20 cellular contexts compared by ENCODE assay signal in the genomic region with DNA sequence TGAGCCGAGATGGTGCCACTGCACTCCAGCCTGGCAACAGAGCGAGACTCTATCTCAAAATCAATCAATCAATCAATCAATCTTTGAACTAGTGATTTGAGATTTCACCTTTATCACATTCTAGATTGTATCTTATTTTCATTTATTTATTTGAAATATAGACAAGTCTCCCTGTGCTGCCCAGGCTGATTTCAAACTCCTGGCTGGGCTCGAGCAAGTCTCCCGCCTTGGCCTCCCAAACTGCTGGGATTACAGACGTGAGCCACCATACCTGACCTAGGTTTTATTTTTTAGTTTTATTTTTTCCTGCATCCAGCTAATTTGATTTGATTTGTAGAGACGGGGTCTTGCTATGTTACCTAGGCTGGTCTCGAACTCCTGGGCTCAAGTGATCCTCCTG. TPM values are rescaled to one million over a fixed set of nuclear protein-coding genes. Genes with fewer than 3 reads are reported as not detected.
A peak's percentile ranks its signal among the peaks of the same experiment; 100 is the strongest.
DNase-seq lines count a peak whose midpoint lies in the region; ATAC-seq, FAIRE-seq and TF ChIP-seq lines count a peak whose summit lies in the region.
"Had no signal": no experiment of that assay in that cellular context is flagged by ENCODE, and none has a peak within 500 bp of the region (broad histone marks: within the 10 kb centered on the region; RNA-seq: fewer than 3 reads in every experiment).

No MANE protein-coding gene starts in this region.

- peaks cover 11% of the 10 kb centered on the region for H3K36me3 Mint-ChIP-seq in osteocyte (ENCODE audit: unreplicated experiment)
- H3K36me3 Mint-ChIP-seq in stimulated activated effector memory CD8-positive, alpha-beta T cell treated with anti-CD3 and anti-CD28 coated beads, Interleukin-12 subunit alpha, Interleukin-12 subunit beta, amount 100 ng/mL, for 72 hours, result peaks cover 4% of the 10 kb centered on the region

- H3K9me3 Mint-ChIP-seq in osteocyte (ENCODE audit: unreplicated experiment), result no peaks in the 10 kb centered on the region
- H3K9me3 Mint-ChIP-seq in stimulated activated effector memory CD8-positive, alpha-beta T cell treated with anti-CD3 and anti-CD28 coated beads, Interleukin-12 subunit alpha, Interleukin-12 subunit beta, amount 100 ng/mL, for 72 hours, result no peaks in the 10 kb centered on the region
- H3K9me3 Mint-ChIP-seq: CD4-positive, alpha-beta T cell; GM23338; HFFc6 had no signal

- H3K4me3 ChIP-seq in HepG2 (replicated peaks in 1 of 3; ENCODE audit: insufficient read depth in 1 of 3, low read depth in 2 of 3, low read length in 3 of 3), result no peak overlapping the region
- H3K4me3 ChIP-seq: GM12878, GM23338 had no signal

- ATAC-seq in HepG2 (no peak), HG03571 (IDR thresholded peaks at IDR 0.05; ENCODE audit: unreplicated experiment) (no peak)
- no peak for ATAC-seq in stimulated activated effector memory CD8-positive, alpha-beta T cell treated with anti-CD3 and anti-CD28 coated beads, Interleukin-12 subunit alpha, Interleukin-12 subunit beta, amount 100 ng/mL, for 72 hours
- ATAC-seq: GM12878, GM23338, HCT116 had no signal

- no peak for DNase-seq in HepG2 (ENCODE audit: low spot score)
- DNase-seq in osteocyte (ENCODE audit: extremely low spot score, unreplicated experiment), result no peak
- no peak for DNase-seq in stimulated activated effector memory CD8-positive, alpha-beta T cell treated with anti-CD3 and anti-CD28 coated beads, Interleukin-12 subunit alpha, Interleukin-12 subunit beta, amount 100 ng/mL, for 72 hours (ENCODE audit: low spot score in 2 of 2)
- DNase-seq in DMS79 treated with DMSO at 0.1 percent for 48 hours (lab: John Stamatoyannopoulos, UW), result no peak
- no peak for DNase-seq in stimulated activated CD4-positive, alpha-beta T cell treated with anti-CD3 and anti-CD28 coated beads, Interleukin-4, amount 100 ng/mL, for 1 hour
- DNase-seq: ACHN; BE2C; CD4-positive, alpha-beta T cell; DMS153; DMS79; HFFc6; KG1 had no signal

- POLR2A ChIA-PET in HepG2 (lab: Yijun Ruan, JAX), result interaction anchor here (1.2 to 8.3 kb wide), 3 partner anchors 10 to 36 kb away, joined by 3 to 58 read pairs (median 3); a partner anchor contains a TSS

- peaks cover 10% of the 10 kb centered on the region for H3K4me1 Mint-ChIP-seq in osteocyte (ENCODE audit: unreplicated experiment)
- H3K4me1 Mint-ChIP-seq in stimulated activated effector memory CD8-positive, alpha-beta T cell treated with anti-CD3 and anti-CD28 coated beads, Interleukin-12 subunit alpha, Interleukin-12 subunit beta, amount 100 ng/mL, for 72 hours, result no peaks in the 10 kb centered on the region

- no peak for TF ChIP-seq RAD21 in HepG2 (CRISPR knock-in tag; IDR thresholded peaks at IDR 0.05)

- H2AFZ ChIP-seq in HepG2 (ENCODE audit: low read length), result no peak overlapping the region
- H2AFZ ChIP-seq: GM23338 had no signal

- peaks cover 37% of the 10 kb centered on the region for H4K20me1 ChIP-seq in HepG2 (ENCODE audit: insufficient read depth, low read length)

- TF ChIP-seq CTCF in HepG2 (CRISPR knock-in tag; IDR thresholded peaks at IDR 0.05), result no peak
- TF ChIP-seq CTCF in osteocyte (IDR thresholded peaks at IDR 0.05), result no peak

- no peak overlapping the region for H3K27ac ChIP-seq in HepG2 (ENCODE audit: extremely low read length, insufficient read depth, low read length)
- H3K27ac ChIP-seq: C4-2B had no signal

- CTCF ChIA-PET in HepG2 (lab: Yijun Ruan, JAX; ENCODE audit: low intra/inter-chr PET ratio, low total read pairs), result no interaction called here

- no peak overlapping the region for H3K9ac ChIP-seq in HepG2 (ENCODE audit: insufficient read depth, low read depth, low read length)

- in situ Hi-C loops in HepG2 (cut with HindIII; ENCODE audit: extremely low pct_ligation_motif_present, low pct_unique_long_range_greater_than_20kb), result no loop called here

- peak overlapping the region; percentile 80 for H3K27ac Mint-ChIP-seq in osteocyte (ENCODE audit: unreplicated experiment)
- H3K27ac Mint-ChIP-seq in stimulated activated effector memory CD8-positive, alpha-beta T cell treated with anti-CD3 and anti-CD28 coated beads, Interleukin-12 subunit alpha, Interleukin-12 subunit beta, amount 100 ng/mL, for 72 hours, result peak overlapping the region; percentile 23
- H3K27ac Mint-ChIP-seq: CD4-positive, alpha-beta T cell; GM23338; HFFc6 had no signal

- H3K27me3 Mint-ChIP-seq in osteocyte (ENCODE audit: unreplicated experiment), result no peaks in the 10 kb centered on the region
- H3K27me3 Mint-ChIP-seq: CD4-positive, alpha-beta T cell had no signal

- no peak for TF ChIP-seq POLR2A in HepG2 (IDR thresholded peaks at IDR 0.05; ENCODE audit: insufficient read depth in 1 of 2, low read depth in 2 of 2, low read length in 2 of 2)

- intact Hi-C loops in HepG2 (cut with micrococcal nuclease; ENCODE audit: unreplicated experiment), result no loop called here

- H3K36me3 ChIP-seq in HepG2 (replicated peaks in 1 of 2; ENCODE audit: control insufficient read depth in 1 of 2, insufficient read depth in 2 of 2, low read length in 2 of 2), result peaks cover 19 to 59% of the 10 kb centered on the region in 2 experiments
- H3K36me3 ChIP-seq: BE2C had no signal

- 96% methylated on average over 7 of the region's 7 CpGs for WGBS in HepG2 (ENCODE audit: low lambda C conversion rate)

- FAIRE-seq in HepG2 (lab: Jason Lieb, UNC), result no peak
- FAIRE-seq: A204.1, GM12878, GM19239, H54 had no signal

- no peak for TF ChIP-seq EP300 in HepG2 (IDR thresholded peaks at IDR 0.05; ENCODE audit: low read depth in 2 of 2, low read length in 2 of 2)
- TF ChIP-seq EP300 in HepG2 (CRISPR knock-in tag; IDR thresholded peaks at IDR 0.05; ENCODE audit: borderline replicate concordance), result no peak

- peaks cover 14% of the 10 kb centered on the region for H3K79me2 ChIP-seq in HepG2 (ENCODE audit: insufficient read depth, low read length)

- no TSS peak for BruUV-seq in HepG2 (replicated peaks; lab: Mats Ljungman, UMichigan)

- no peak overlapping the region for H3K4me3 Mint-ChIP-seq in osteocyte (ENCODE audit: unreplicated experiment)
- H3K4me3 Mint-ChIP-seq in stimulated activated effector memory CD8-positive, alpha-beta T cell treated with anti-CD3 and anti-CD28 coated beads, Interleukin-12 subunit alpha, Interleukin-12 subunit beta, amount 100 ng/mL, for 72 hours, result no peak overlapping the region
- H3K4me3 Mint-ChIP-seq: CD4-positive, alpha-beta T cell; GM23338; HFFc6 had no signal

- no peaks in the 10 kb centered on the region for H3K9me3 ChIP-seq in HepG2 (ENCODE audit: low read length)
- H3K9me3 ChIP-seq: BE2C had no signal

- peaks cover 14% of the 10 kb centered on the region for H3K4me1 ChIP-seq in HepG2 (ENCODE audit: insufficient read depth, low read length)
- H3K4me1 ChIP-seq: BE2C had no signal

- H3K4me2 ChIP-seq in HepG2 (ENCODE audit: low read depth, low read length), result no peak overlapping the region
- H3K4me2 ChIP-seq: GM23338 had no signal

- H3K27me3 ChIP-seq in HepG2 (ENCODE audit: control insufficient read depth in 1 of 2, insufficient read depth in 2 of 2, low read length in 2 of 2), result no peaks in the 10 kb centered on the region
- H3K27me3 ChIP-seq: BE2C had no signal

RNA-seq across cellular contexts. Expression of a gene that starts 17.1 kb away (rescaled TPM):
- total RNA-seq in HepG2 (2016; rRNA removed; fragmentation: Illumina TruSeq; extraction: Trizol), result 110 and 330 TPM in 2 replicates
- 32.5 and 33.6 TPM in 2 replicates for total RNA-seq in HepG2 (2016; cell fraction: cytosol; rRNA removed; fragmentation: Illumina TruSeq; extraction: Trizol; ENCODE audit: low read depth)
- total RNA-seq in HepG2 (2016; cell fraction: insoluble cytoplasmic fraction; rRNA removed; fragmentation: Illumina TruSeq; extraction: Trizol), result 93.3 and 344 TPM in 2 replicates
- 41.4 and 43.0 TPM in 2 replicates for total RNA-seq in HepG2 (2016; cell fraction: membrane; rRNA removed; fragmentation: Illumina TruSeq; extraction: Trizol)
- 288 and 346 TPM in 2 replicates for total RNA-seq in HepG2 (2016; cell fraction: nucleus; rRNA removed; fragmentation: Illumina TruSeq; extraction: Trizol)
- polyA plus RNA-seq in HepG2 (2011; rRNA removed), result 801 and 1,074 TPM in 2 replicates
- polyA plus RNA-seq in HepG2 (2011; cell fraction: cytosol; rRNA removed), result 955 and 1,075 TPM in 2 replicates
- 1,042 and 1,045 TPM in 2 replicates for polyA plus RNA-seq in HepG2 (2011; cell fraction: nucleus; rRNA removed)
- 447 and 558 TPM in 2 replicates for polyA plus RNA-seq in HepG2 (2012)
- polyA plus RNA-seq in HepG2 (2016; cell fraction: cytosol; fragmentation: Illumina TruSeq; extraction: Trizol; ENCODE audit: low read depth), result 25.3 and 27.2 TPM in 2 replicates
- 93.3 and 115 TPM in 2 replicates for polyA plus RNA-seq in HepG2 (2016; cell fraction: insoluble cytoplasmic fraction; fragmentation: Illumina TruSeq; extraction: Trizol; ENCODE audit: low read depth)
- polyA plus RNA-seq in HepG2 (2016; cell fraction: membrane; fragmentation: Illumina TruSeq; extraction: Trizol; ENCODE audit: low read depth), result 30.7 and 34.2 TPM in 2 replicates
- 450 and 474 TPM in 2 replicates for polyA plus RNA-seq in HepG2 (2016; cell fraction: nucleus; fragmentation: Illumina TruSeq; extraction: Trizol; ENCODE audit: insufficient read depth, low read depth)
- 0.51 and 1,039 TPM in 2 replicates for polyA minus RNA-seq in HepG2 (2011; rRNA and poly(A)+ RNA removed; ENCODE audit: low replicate concordance)
- 289 and 363 TPM in 2 replicates for polyA minus RNA-seq in HepG2 (2011; cell fraction: cytosol; rRNA and poly(A)+ RNA removed)
- polyA minus RNA-seq in HepG2 (2011; cell fraction: nucleus; rRNA and poly(A)+ RNA removed), result 449 and 482 TPM in 2 replicates
- total RNA-seq in osteocyte, result 0.19 TPM in 1 of 2 replicates, not detected in the other
- total RNA-seq: CD4-positive, alpha-beta T cell; HFFc6 had no signal
- polyA plus RNA-seq: GM12878, GM23338 had no signal

RNA-seq across cellular contexts. Expression of a gene that starts 35.3 kb away (rescaled TPM):
- total RNA-seq in HepG2 (2016; rRNA removed; fragmentation: Illumina TruSeq; extraction: Trizol), result 8.3 and 12.5 TPM in 2 replicates
- 12.1 and 12.2 TPM in 2 replicates for total RNA-seq in HepG2 (2016; cell fraction: cytosol; rRNA removed; fragmentation: Illumina TruSeq; extraction: Trizol; ENCODE audit: low read depth)
- total RNA-seq in HepG2 (2016; cell fraction: insoluble cytoplasmic fraction; rRNA removed; fragmentation: Illumina TruSeq; extraction: Trizol), result 6.9 and 11.8 TPM in 2 replicates
- 4.8 TPM in 2 replicates for total RNA-seq in HepG2 (2016; cell fraction: membrane; rRNA removed; fragmentation: Illumina TruSeq; extraction: Trizol)
- 12.2 and 12.7 TPM in 2 replicates for total RNA-seq in HepG2 (2016; cell fraction: nucleus; rRNA removed; fragmentation: Illumina TruSeq; extraction: Trizol)
- 11.2 and 15.6 TPM in 2 replicates for polyA plus RNA-seq in HepG2 (2011; rRNA removed)
- 7.2 and 10.7 TPM in 2 replicates for polyA plus RNA-seq in HepG2 (2011; cell fraction: cytosol; rRNA removed)
- 29.5 and 29.9 TPM in 2 replicates for polyA plus RNA-seq in HepG2 (2011; cell fraction: nucleus; rRNA removed)
- polyA plus RNA-seq in HepG2 (2012), result 7.6 and 9.9 TPM in 2 replicates
- 1.7 and 2.3 TPM in 2 replicates for polyA plus RNA-seq in HepG2 (2016; cell fraction: cytosol; fragmentation: Illumina TruSeq; extraction: Trizol; ENCODE audit: low read depth)
- 8.7 and 9.3 TPM in 2 replicates for polyA plus RNA-seq in HepG2 (2016; cell fraction: insoluble cytoplasmic fraction; fragmentation: Illumina TruSeq; extraction: Trizol; ENCODE audit: low read depth)
- polyA plus RNA-seq in HepG2 (2016; cell fraction: membrane; fragmentation: Illumina TruSeq; extraction: Trizol; ENCODE audit: low read depth), result 3.3 and 3.7 TPM in 2 replicates
- polyA plus RNA-seq in HepG2 (2016; cell fraction: nucleus; fragmentation: Illumina TruSeq; extraction: Trizol; ENCODE audit: insufficient read depth, low read depth), result 27.1 and 29.0 TPM in 2 replicates
- 15.2 and 22.6 TPM in 2 replicates for polyA minus RNA-seq in HepG2 (2011; rRNA and poly(A)+ RNA removed; ENCODE audit: low replicate concordance)
- 6.3 and 9.7 TPM in 2 replicates for polyA minus RNA-seq in HepG2 (2011; cell fraction: cytosol; rRNA and poly(A)+ RNA removed)
- polyA minus RNA-seq in HepG2 (2011; cell fraction: nucleus; rRNA and poly(A)+ RNA removed), result 16.9 and 17.4 TPM in 2 replicates
- 11.2 and 14.5 TPM in 2 replicates for total RNA-seq in osteocyte

RNA-seq across cellular contexts. Expression of a gene that starts 35.7 kb away (rescaled TPM):
- total RNA-seq in HepG2 (2016; rRNA removed; fragmentation: Illumina TruSeq; extraction: Trizol), result 18.6 and 22.4 TPM in 2 replicates
- 2.2 and 2.6 TPM in 2 replicates for total RNA-seq in HepG2 (2016; cell fraction: cytosol; rRNA removed; fragmentation: Illumina TruSeq; extraction: Trizol; ENCODE audit: low read depth)
- 17.2 and 17.3 TPM in 2 replicates for total RNA-seq in HepG2 (2016; cell fraction: insoluble cytoplasmic fraction; rRNA removed; fragmentation: Illumina TruSeq; extraction: Trizol)
- total RNA-seq in HepG2 (2016; cell fraction: membrane; rRNA removed; fragmentation: Illumina TruSeq; extraction: Trizol), result 7.4 and 7.6 TPM in 2 replicates
- total RNA-seq in HepG2 (2016; cell fraction: nucleus; rRNA removed; fragmentation: Illumina TruSeq; extraction: Trizol), result 19.5 and 19.8 TPM in 2 replicates
- polyA plus RNA-seq in HepG2 (2011; rRNA removed), result 30.3 and 30.7 TPM in 2 replicates
- 11.4 and 13.8 TPM in 2 replicates for polyA plus RNA-seq in HepG2 (2011; cell fraction: cytosol; rRNA removed)
- polyA plus RNA-seq in HepG2 (2011; cell fraction: nucleus; rRNA removed), result 35.4 and 37.1 TPM in 2 replicates
- polyA plus RNA-seq in HepG2 (2012), result 17.6 and 26.9 TPM in 2 replicates
- 1.6 and 1.9 TPM in 2 replicates for polyA plus RNA-seq in HepG2 (2016; cell fraction: cytosol; fragmentation: Illumina TruSeq; extraction: Trizol; ENCODE audit: low read depth)
- polyA plus RNA-seq in HepG2 (2016; cell fraction: insoluble cytoplasmic fraction; fragmentation: Illumina TruSeq; extraction: Trizol; ENCODE audit: low read depth), result 20.3 and 30.3 TPM in 2 replicates
- polyA plus RNA-seq in HepG2 (2016; cell fraction: membrane; fragmentation: Illumina TruSeq; extraction: Trizol; ENCODE audit: low read depth), result 5.0 and 6.0 TPM in 2 replicates
- polyA plus RNA-seq in HepG2 (2016; cell fraction: nucleus; fragmentation: Illumina TruSeq; extraction: Trizol; ENCODE audit: insufficient read depth, low read depth), result 34.1 and 41.6 TPM in 2 replicates
- 57.4 and 70.9 TPM in 2 replicates for polyA minus RNA-seq in HepG2 (2011; rRNA and poly(A)+ RNA removed; ENCODE audit: low replicate concordance)
- 31.2 and 36.9 TPM in 2 replicates for polyA minus RNA-seq in HepG2 (2011; cell fraction: cytosol; rRNA and poly(A)+ RNA removed)
- polyA minus RNA-seq in HepG2 (2011; cell fraction: nucleus; rRNA and poly(A)+ RNA removed), result 17.0 and 22.0 TPM in 2 replicates
- 97.2 and 98.1 TPM in 2 replicates for total RNA-seq in osteocyte

Comparison
In these comparisons a context has a peak if more than half of its experiments do, and no peak if none do; other contexts are left out.
1. RNA of a gene that starts 17.1 kb away (total RNA-seq): 32.5 to 346 TPM in HepG2; 0.19 TPM in osteocyte; every median in the first group is over 10 times any median in the second.